ENCODE assay signal across 7 cellular contexts in genomic region chr11:65661599-65662246, GRCh38. TPM values are rescaled to one million over a fixed set of nuclear protein-coding genes. Genes with fewer than 3 reads are reported as not detected.
DNase-seq lines count a peak whose midpoint lies in the region; ATAC-seq lines count a peak whose summit lies in the region.

No MANE protein-coding gene starts in this region.

- H3K4me3 ChIP-seq in HUES48 (ENCODE audit: low read depth, low read length) (peak overlapping the region; percentile 90), iPS-20b (ENCODE audit: low read length) (peak overlapping the region; percentile 99)

- H3K9me3 ChIP-seq in HUES48 (ENCODE audit: control insufficient read depth, insufficient read depth, low read length) (no peaks in the 10 kb centered on the region), iPS-20b (ENCODE audit: insufficient read depth, low read depth, low read length) (no peaks in the 10 kb centered on the region)

- H3K4me1 ChIP-seq in HUES48 (ENCODE audit: control insufficient read depth, insufficient read depth, low read length) = 0 out of 2 replicates have a peak, but pooled peaks cover 3% of the 10 kb centered on the region
- no peaks in the 10 kb centered on the region for H3K4me1 ChIP-seq in iPS-20b (ENCODE audit: insufficient read depth, low read length)

- ATAC-seq in stimulated activated naive CD8-positive, alpha-beta T cell treated with anti-CD3 and anti-CD28 coated beads, Interleukin-15, amount 100 ng/mL, for 72 hours = no peak

- H3K36me3 ChIP-seq in HUES48 (ENCODE audit: control insufficient read depth, insufficient read depth, low read length) (peaks cover 45% of the 10 kb centered on the region), iPS-20b (ENCODE audit: insufficient read depth, low read depth, low read length) (peaks cover 47% of the 10 kb centered on the region)

- H3K36me3 Mint-ChIP-seq in activated T-helper 2 cell treated with anti-CD3 and anti-CD28 coated beads, Interferon-gamma antibody, Interleukin-2, Interleukin-4, amounts not matched to agents 10 μg/mL and 5 μg/mL and 100 μg/mL, durations not matched to agents 14 hours and 24 hours and 36 hours (ENCODE audit: low read depth) = peaks cover 47% of the 10 kb centered on the region

- H3K27ac ChIP-seq in HUES48 (ENCODE audit: low read depth, low read length) (peak overlapping the region; percentile 98), iPS-20b (ENCODE audit: low read length) (no peak overlapping the region)

- H3K27me3 ChIP-seq in HUES48 (ENCODE audit: control insufficient read depth, insufficient read depth, low read length) (no peaks in the 10 kb centered on the region), iPS-20b (ENCODE audit: insufficient read depth, low read length) (no peaks in the 10 kb centered on the region)

- H3K9me3 Mint-ChIP-seq in activated T-helper 2 cell treated with anti-CD3 and anti-CD28 coated beads, Interferon-gamma antibody, Interleukin-2, Interleukin-4, amounts not matched to agents 10 μg/mL and 5 μg/mL and 100 μg/mL, durations not matched to agents 14 hours and 24 hours and 36 hours = no peaks in the 10 kb centered on the region
- no peaks in the 10 kb centered on the region for H3K9me3 Mint-ChIP-seq in stimulated activated naive CD8-positive, alpha-beta T cell treated with anti-CD3 and anti-CD28 coated beads, Interleukin-15, amount 100 ng/mL, for 72 hours

- peak overlapping the region; percentile 83 for H3K4me3 Mint-ChIP-seq in activated T-helper 2 cell treated with anti-CD3 and anti-CD28 coated beads, Interferon-gamma antibody, Interleukin-2, Interleukin-4, amounts not matched to agents 10 μg/mL and 5 μg/mL and 100 μg/mL, durations not matched to agents 14 hours and 24 hours and 36 hours (ENCODE audit: low read depth)
- H3K4me3 Mint-ChIP-seq in stimulated activated naive CD8-positive, alpha-beta T cell treated with anti-CD3 and anti-CD28 coated beads, Interleukin-15, amount 100 ng/mL, for 72 hours = peak overlapping the region; percentile 81 to 85

- intact Hi-C loops in activated T-helper 2 cell treated with anti-CD3 and anti-CD28 coated beads, Interferon-gamma antibody, Interleukin-2, Interleukin-4, amounts not matched to agents 10 μg/mL and 5 μg/mL and 100 μg/mL, durations not matched to agents 14 hours and 24 hours and 36 hours (cut with micrococcal nuclease) = loop anchor here (1.0 to 2.0 kb wide), 3 partner anchors 8 to 197 kb away; partner anchors contain the start of genes CFL1, MAP3K11 and PCNX3

- no peak for DNase-seq in activated T-helper 2 cell treated with anti-CD3 and anti-CD28 coated beads, Interferon-gamma antibody, Interleukin-2, Interleukin-4, amounts not matched to agents 10 μg/mL and 5 μg/mL and 100 μg/mL, durations not matched to agents 14 hours and 24 hours and 36 hours (ENCODE audit: low spot score)
- DNase-seq in stimulated activated naive CD8-positive, alpha-beta T cell treated with anti-CD3 and anti-CD28 coated beads, Interleukin-15, amount 100 ng/mL, for 72 hours = no peak
- DNase-seq in DMS53 treated with DMSO at 0.1 percent for 48 hours (lab: John Stamatoyannopoulos, UW; ENCODE audit: unreplicated experiment) (no peak), midbrain (lab: John Stamatoyannopoulos, UW) (no peak), foreskin melanocyte (no peak)

- H3K4me1 Mint-ChIP-seq in activated T-helper 2 cell treated with anti-CD3 and anti-CD28 coated beads, Interferon-gamma antibody, Interleukin-2, Interleukin-4, amounts not matched to agents 10 μg/mL and 5 μg/mL and 100 μg/mL, durations not matched to agents 14 hours and 24 hours and 36 hours (ENCODE audit: low read depth) = peaks cover 21% of the 10 kb centered on the region
- peaks cover 55% of the 10 kb centered on the region for H3K4me1 Mint-ChIP-seq in stimulated activated naive CD8-positive, alpha-beta T cell treated with anti-CD3 and anti-CD28 coated beads, Interleukin-15, amount 100 ng/mL, for 72 hours

- peak overlapping the region; percentile 20 for H3K27ac Mint-ChIP-seq in activated T-helper 2 cell treated with anti-CD3 and anti-CD28 coated beads, Interferon-gamma antibody, Interleukin-2, Interleukin-4, amounts not matched to agents 10 μg/mL and 5 μg/mL and 100 μg/mL, durations not matched to agents 14 hours and 24 hours and 36 hours
- peak overlapping the region; percentile 33 to 54 for H3K27ac Mint-ChIP-seq in stimulated activated naive CD8-positive, alpha-beta T cell treated with anti-CD3 and anti-CD28 coated beads, Interleukin-15, amount 100 ng/mL, for 72 hours

- no peaks in the 10 kb centered on the region for H3K27me3 Mint-ChIP-seq in activated T-helper 2 cell treated with anti-CD3 and anti-CD28 coated beads, Interferon-gamma antibody, Interleukin-2, Interleukin-4, amounts not matched to agents 10 μg/mL and 5 μg/mL and 100 μg/mL, durations not matched to agents 14 hours and 24 hours and 36 hours (ENCODE audit: low read depth)
- H3K27me3 Mint-ChIP-seq in stimulated activated naive CD8-positive, alpha-beta T cell treated with anti-CD3 and anti-CD28 coated beads, Interleukin-15, amount 100 ng/mL, for 72 hours = no peaks in the 10 kb centered on the region

- H3K9ac ChIP-seq in HUES48 (ENCODE audit: low read depth, low read length) = no peak overlapping the region
- peak overlapping the region; percentile 91; the same call in 1 of the 2 replicates for H3K9ac ChIP-seq in iPS-20b (ENCODE audit: low read depth, low read length)

RNA-seq across cellular contexts. Expression of gene RELA, which starts 1.0 kb away (rescaled TPM):
- 86.9 and 89.3 TPM in 2 replicates for total RNA-seq in activated T-helper 2 cell treated with anti-CD3 and anti-CD28 coated beads, Interferon-gamma antibody, Interleukin-2, Interleukin-4, amounts not matched to agents 10 μg/mL and 5 μg/mL and 100 μg/mL, durations not matched to agents 14 hours and 24 hours and 36 hours

RNA-seq across cellular contexts. Expression of gene SIPA1, which starts 23.8 kb away (rescaled TPM):
- 128 and 135 TPM in 2 replicates for total RNA-seq in activated T-helper 2 cell treated with anti-CD3 and anti-CD28 coated beads, Interferon-gamma antibody, Interleukin-2, Interleukin-4, amounts not matched to agents 10 μg/mL and 5 μg/mL and 100 μg/mL, durations not matched to agents 14 hours and 24 hours and 36 hours

RNA-seq across cellular contexts. Expression of gene PCNX3, which starts 46.1 kb away (rescaled TPM):
- 40.1 and 43.6 TPM in 2 replicates for total RNA-seq in activated T-helper 2 cell treated with anti-CD3 and anti-CD28 coated beads, Interferon-gamma antibody, Interleukin-2, Interleukin-4, amounts not matched to agents 10 μg/mL and 5 μg/mL and 100 μg/mL, durations not matched to agents 14 hours and 24 hours and 36 hours

RNA-seq across cellular contexts. Expression of gene MAP3K11, which starts 47.7 kb away (rescaled TPM):
- total RNA-seq in activated T-helper 2 cell treated with anti-CD3 and anti-CD28 coated beads, Interferon-gamma antibody, Interleukin-2, Interleukin-4, amounts not matched to agents 10 μg/mL and 5 μg/mL and 100 μg/mL, durations not matched to agents 14 hours and 24 hours and 36 hours = 84.6 and 88.6 TPM in 2 replicates

RNA-seq across cellular contexts. Expression of gene KAT5, which starts 50.3 kb away (rescaled TPM):
- total RNA-seq in activated T-helper 2 cell treated with anti-CD3 and anti-CD28 coated beads, Interferon-gamma antibody, Interleukin-2, Interleukin-4, amounts not matched to agents 10 μg/mL and 5 μg/mL and 100 μg/mL, durations not matched to agents 14 hours and 24 hours and 36 hours = 76.3 and 79.4 TPM in 2 replicates
